Comparison of ENCODE assay signal across 19 cellular contexts in genomic region chr1:80036690-80037432, GRCh38.
"Had no signal": no experiment of that assay in that cellular context is flagged by ENCODE, and none has a peak within 500 bp of the region (broad histone marks: within the 10 kb centered on the region; RNA-seq: fewer than 3 reads in every experiment).

No MANE protein-coding gene starts in this region.

- ATAC-seq: activated CD4-positive, CD25-positive, alpha-beta regulatory T cell treated with anti-CD3 and anti-CD28 coated beads, Interleukin-2, amount 50 U/mL, for 24 hours; activated CD8-positive, alpha-beta T cell treated with anti-CD3 and anti-CD28 coated beads, Interleukin-2, amount 10 ng/mL, durations not matched to agents 7 days and 5 days; heart right ventricle; left colon; stimulated activated naive B cell treated with anti-CD40 and anti-IgM and Interleukin-4, amounts not matched to agents 10 μg/mL and 1 μg/mL and 100 μg/mL, for 72 hours had no signal

- H3K4me1 ChIP-seq: heart right ventricle, upper lobe of left lung had no signal

- H3K36me3 ChIP-seq: brain microvascular endothelial cell, heart right ventricle, thoracic aorta, upper lobe of left lung had no signal

- H3K9me3 ChIP-seq: thoracic aorta, upper lobe of left lung had no signal

- H3K4me3 ChIP-seq: coronary artery, heart right ventricle, lung, thoracic aorta, upper lobe of left lung had no signal

- H3K27ac ChIP-seq: brain microvascular endothelial cell, coronary artery, heart right ventricle, thoracic aorta, upper lobe of left lung had no signal

- H3K27me3 ChIP-seq: brain microvascular endothelial cell, heart right ventricle, upper lobe of left lung had no signal

- DNase-seq: activated CD4-positive, alpha-beta T cell treated with anti-CD3 and anti-CD28 coated beads, Interleukin-2, amount 10 ng/mL, durations not matched to agents 7 days and 5 days; activated CD8-positive, alpha-beta T cell treated with anti-CD3 and anti-CD28 coated beads, Interleukin-2, amount 10 ng/mL, durations not matched to agents 7 days and 5 days; activated naive CD4-positive, alpha-beta T cell treated with anti-CD3 and anti-CD28 coated beads for 36 hours; activated T-cell treated with anti-CD3 and anti-CD28 coated beads, Interleukin-2, amount 50 U/mL, for 24 hours; aorta; brain microvascular endothelial cell; heart right ventricle; left colon; midbrain; nephron progenitor cell; occipital lobe; retina; stimulated activated naive B cell treated with anti-CD40 and anti-IgM and Interleukin-4, amounts not matched to agents 10 μg/mL and 1 μg/mL and 100 μg/mL, for 72 hours; T1000; upper lobe of left lung had no signal
